ENCODE assay signal across 29 cellular contexts in genomic region chr1:115815694-115816093, GRCh38. TPM values are rescaled to one million over a fixed set of nuclear protein-coding genes. Genes with fewer than 3 reads are reported as not detected.
"Had no signal": no experiment of that assay in that cellular context is flagged by ENCODE, and none has a peak within 500 bp of the region (broad histone marks: within the 10 kb centered on the region; RNA-seq: fewer than 3 reads in every experiment).

No MANE protein-coding gene starts in this region.

- H3K4me3 ChIP-seq: smooth muscle cell, testis, uterus had no signal

- H3K4me2 ChIP-seq: smooth muscle cell had no signal

- DNase-seq: activated CD4-positive, alpha-beta T cell treated with anti-CD3 and anti-CD28 coated beads for 1 hour; activated CD4-positive, alpha-beta T cell treated with anti-CD3 and anti-CD28 coated beads, Interleukin-2, amount 50 U/mL, for 1 hour; activated CD8-positive, alpha-beta T cell treated with anti-CD3 and anti-CD28 coated beads, Interleukin-2, amount 10 ng/mL, durations not matched to agents 7 days and 5 days; activated gamma-delta T cell; activated naive CD4-positive, alpha-beta T cell treated with anti-CD3 and anti-CD28 coated beads, Interleukin-2, amount 50 U/mL, for 16 hours; aorta; effector memory CD4-positive, alpha-beta T cell; foreskin fibroblast; immature natural killer cell; kidney glomerular epithelial cell; nucleus accumbens; stimulated activated CD4-positive, alpha-beta T cell treated with anti-CD3 and anti-CD28 coated beads, Interleukin-15, amount 100 ng/mL, for 24 hours; T-helper 1 cell; T-helper 9 cell; testis; trophoblast cell; uterus had no signal

- H3K36me3 Mint-ChIP-seq: brain; immature natural killer cell; memory B cell; stimulated activated memory B cell treated with anti-CD40 and anti-IgM and Interleukin-4, amounts not matched to agents 10 μg/mL and 1 μg/mL and 100 μg/mL, for 72 hours had no signal

- H3K27ac ChIP-seq: testis, uterus had no signal

- H3K9me3 ChIP-seq: testis, uterus had no signal

- H3K27me3 ChIP-seq: testis, uterus had no signal

- ATAC-seq: activated CD8-positive, alpha-beta T cell treated with anti-CD3 and anti-CD28 coated beads, Interleukin-2, amount 10 ng/mL, durations not matched to agents 7 days and 5 days; sciatic nerve; stimulated activated memory B cell treated with anti-CD40 and anti-IgM and Interleukin-4, amounts not matched to agents 10 μg/mL and 1 μg/mL and 100 μg/mL, for 72 hours had no signal

- H3K27ac Mint-ChIP-seq: activated CD8-positive, alpha-beta T cell treated with anti-CD3 and anti-CD28 coated beads, Interleukin-2, amount 10 ng/mL, durations not matched to agents 7 days and 5 days; activated T-helper 1 cell treated with anti-CD3 and anti-CD28 coated beads, Interleukin-12 subunit alpha, Interleukin-12 subunit beta, Interleukin-2, Interleukin-4 antibody, amounts not matched to agents 30 ng/mL and 10 ng/mL and 1 ng/mL, durations not matched to agents 14 hours and 24 hours and 36 hours; brain; immature natural killer cell; memory B cell; stimulated activated memory B cell treated with anti-CD40 and anti-IgM and Interleukin-4, amounts not matched to agents 10 μg/mL and 1 μg/mL and 100 μg/mL, for 72 hours had no signal

- H3K36me3 ChIP-seq: uterus had no signal

- H3K9me3 Mint-ChIP-seq: activated T-helper 1 cell treated with anti-CD3 and anti-CD28 coated beads, Interleukin-12 subunit alpha, Interleukin-12 subunit beta, Interleukin-2, Interleukin-4 antibody, amounts not matched to agents 30 ng/mL and 10 ng/mL and 1 ng/mL, durations not matched to agents 14 hours and 24 hours and 36 hours; central memory CD8-positive, alpha-beta T cell; immature natural killer cell; memory B cell; stimulated activated memory B cell treated with anti-CD40 and anti-IgM and Interleukin-4, amounts not matched to agents 10 μg/mL and 1 μg/mL and 100 μg/mL, for 72 hours had no signal

- H3K4me1 ChIP-seq: testis, uterus had no signal

- FAIRE-seq: colon had no signal

RNA-seq across cellular contexts. Expression of gene NHLH2, which starts 25.2 kb away (rescaled TPM):
- total RNA-seq: activated CD8-positive, alpha-beta T cell treated with anti-CD3 and anti-CD28 coated beads, Interleukin-2, amount 10 ng/mL, durations not matched to agents 7 days and 5 days; activated T-helper 1 cell treated with anti-CD3 and anti-CD28 coated beads, Interleukin-12 subunit alpha, Interleukin-12 subunit beta, Interleukin-2, Interleukin-4 antibody, amounts not matched to agents 30 ng/mL and 10 ng/mL and 1 ng/mL, durations not matched to agents 14 hours and 24 hours and 36 hours; aorta; dermis microvascular lymphatic vessel endothelial cell; fibroblast of lung; liver; sciatic nerve; uterus had no signal
- polyA plus RNA-seq: aorta, fibroblast of lung, immature natural killer cell, liver had no signal

RNA-seq across cellular contexts. Expression of gene CASQ2, which starts 47.2 kb away (rescaled TPM):
- total RNA-seq: activated CD8-positive, alpha-beta T cell treated with anti-CD3 and anti-CD28 coated beads, Interleukin-2, amount 10 ng/mL, durations not matched to agents 7 days and 5 days; activated T-helper 1 cell treated with anti-CD3 and anti-CD28 coated beads, Interleukin-12 subunit alpha, Interleukin-12 subunit beta, Interleukin-2, Interleukin-4 antibody, amounts not matched to agents 30 ng/mL and 10 ng/mL and 1 ng/mL, durations not matched to agents 14 hours and 24 hours and 36 hours; dermis microvascular lymphatic vessel endothelial cell; fibroblast of lung; smooth muscle cell had no signal
- polyA plus RNA-seq: immature natural killer cell, neural cell, smooth muscle cell had no signal
